ENCODE assay signal across 10 cellular contexts in the genomic region with DNA sequence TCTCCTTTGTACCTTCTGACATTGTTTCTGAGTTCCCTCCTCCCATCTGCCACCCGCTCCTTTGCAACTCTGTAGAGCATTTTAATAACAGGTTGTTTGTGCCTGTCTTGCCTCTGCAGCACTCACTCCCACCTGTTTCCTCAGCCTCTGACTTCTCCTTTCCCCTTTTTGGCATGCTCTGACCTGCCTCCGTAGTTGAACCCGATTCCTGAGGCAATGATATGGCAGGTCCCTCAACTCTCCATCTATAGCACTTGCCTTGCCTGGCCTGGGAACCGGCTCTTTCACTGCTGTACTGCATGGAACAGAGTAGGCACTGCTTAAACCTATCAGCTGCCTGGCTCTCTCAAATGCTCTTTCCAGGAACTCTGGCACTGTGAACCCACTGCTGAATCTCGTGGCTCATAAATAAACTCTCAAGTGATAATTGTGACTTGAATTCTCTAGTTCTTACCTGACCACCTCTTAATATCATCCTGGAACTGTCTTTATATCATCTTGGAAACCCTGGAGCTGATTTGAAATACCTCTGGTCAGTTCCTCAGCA. TPM values are rescaled to one million over a fixed set of nuclear protein-coding genes. Genes with fewer than 3 reads are reported as not detected.
DNase-seq lines count a peak whose midpoint lies in the region; ATAC-seq and TF ChIP-seq lines count a peak whose summit lies in the region.
"Had no signal": no experiment of that assay in that cellular context is flagged by ENCODE, and none has a peak within 500 bp of the region (broad histone marks: within the 10 kb centered on the region; RNA-seq: fewer than 3 reads in every experiment).

No MANE protein-coding gene starts in this region.

- intact Hi-C loops in psoas muscle (cut with DNase I): loop anchor here in 1 of 2 donors (2.0 kb wide), 1 partner anchor 49 kb away; no protein-coding TSS in a partner anchor

- in situ Hi-C loops in GM13977 (cut with MboI; ENCODE audit: low pct_unique_long_range_greater_than_20kb, low sequenced_read_pairs, unreplicated experiment): no loop called here

- POLR2A ChIA-PET in activated CD4-positive, alpha-beta T cell treated with anti-CD3 and anti-CD28 coated beads, Interleukin-2, amount 10 ng/mL, durations not matched to agents 7 days and 5 days (lab: Charles Lee): no interaction called here

- H3K36me3 ChIP-seq in Karpas-422 (ENCODE audit: insufficient read depth, low read length): no peaks in the 10 kb centered on the region
- H3K36me3 ChIP-seq in psoas muscle (ENCODE audit: insufficient read depth in 1 of 2, low read depth in 1 of 2): no peaks in the 10 kb centered on the region
- H3K36me3 ChIP-seq: pancreas had no signal

- peak overlapping the region; percentile 62 for H3K4me3 Mint-ChIP-seq in activated CD4-positive, alpha-beta T cell treated with anti-CD3 and anti-CD28 coated beads, Interleukin-2, amount 10 ng/mL, durations not matched to agents 7 days and 5 days
- H3K4me3 Mint-ChIP-seq in activated T-helper 17 cell treated with anti-CD3 and anti-CD28 coated beads, Interleukin-2, amount 50 U/mL, for 72 hours: peak overlapping the region; percentile 61
- H3K4me3 Mint-ChIP-seq in endothelial cell (ENCODE audit: unreplicated experiment): no peak overlapping the region
- H3K4me3 Mint-ChIP-seq: brain had no signal

- H3K27me3 ChIP-seq in Karpas-422 (ENCODE audit: low read length) (no peaks in the 10 kb centered on the region), psoas muscle (ENCODE audit: insufficient read depth in 3 of 3, low read length in 2 of 3) (no peaks in the 10 kb centered on the region)
- H3K27me3 ChIP-seq: pancreas had no signal

- H4K20me1 ChIP-seq in Karpas-422 (ENCODE audit: insufficient read depth, low read depth, low read length): no peaks in the 10 kb centered on the region; the same call in 1 of the 2 replicates

- no peak overlapping the region for H3K4me3 ChIP-seq in Karpas-422 (ENCODE audit: low read length)
- peak overlapping the region; percentile 58 for H3K4me3 ChIP-seq in psoas muscle
- H3K4me3 ChIP-seq: pancreas had no signal

- no peaks in the 10 kb centered on the region for H3K36me3 Mint-ChIP-seq in activated CD4-positive, alpha-beta T cell treated with anti-CD3 and anti-CD28 coated beads, Interleukin-2, amount 10 ng/mL, durations not matched to agents 7 days and 5 days (ENCODE audit: low read depth)
- no peaks in the 10 kb centered on the region for H3K36me3 Mint-ChIP-seq in activated T-helper 17 cell treated with anti-CD3 and anti-CD28 coated beads, Interleukin-2, amount 50 U/mL, for 72 hours (ENCODE audit: low read depth)
- no peaks in the 10 kb centered on the region for H3K36me3 Mint-ChIP-seq in endothelial cell (ENCODE audit: low read depth, unreplicated experiment)

- H3K4me2 ChIP-seq in Karpas-422 (ENCODE audit: low read depth, low read length, poor library complexity, severe bottlenecking): peak overlapping the region; percentile 61

- ATAC-seq in activated T-helper 17 cell treated with anti-CD3 and anti-CD28 coated beads, Interleukin-2, amount 50 U/mL, for 72 hours (replicated peaks): no peak
- ATAC-seq in psoas muscle: peak in 2 of 4 donors; percentile 15 to 21

- TF ChIP-seq CTCF in psoas muscle (IDR thresholded peaks at IDR 0.05) (no peak), GM13977 (IDR thresholded peaks at IDR 0.05; ENCODE audit: extremely low read depth, insufficient read depth, missing control alignments) (no peak), endothelial cell (IDR thresholded peaks at IDR 0.05; ENCODE audit: unreplicated experiment) (no peak)

- 26 to 35% (median 32%) methylated on average over 5 of the region's 5 CpGs for WGBS in psoas muscle, 3 donors

- no peaks in the 10 kb centered on the region for H3K79me2 ChIP-seq in Karpas-422 (ENCODE audit: low read length)

- CTCF ChIA-PET in activated CD4-positive, alpha-beta T cell treated with anti-CD3 and anti-CD28 coated beads, Interleukin-2, amount 10 ng/mL, durations not matched to agents 7 days and 5 days (lab: Charles Lee): interaction anchor here (1.2 to 1.6 kb wide), 3 partner anchors 14 to 24 kb away, joined by 3 to 4 read pairs (median 3); no protein-coding TSS in a partner anchor

- H3K27ac ChIP-seq in Karpas-422 (ENCODE audit: low read length): no peak overlapping the region
- H3K27ac ChIP-seq in psoas muscle: peak overlapping the region; percentile 88

- H3K9me2 ChIP-seq in Karpas-422 (replicated peaks; ENCODE audit: insufficient read depth, low read length): no peaks in the 10 kb centered on the region

- no peaks in the 10 kb centered on the region for H3K9me3 Mint-ChIP-seq in activated CD4-positive, alpha-beta T cell treated with anti-CD3 and anti-CD28 coated beads, Interleukin-2, amount 10 ng/mL, durations not matched to agents 7 days and 5 days
- H3K9me3 Mint-ChIP-seq in activated T-helper 17 cell treated with anti-CD3 and anti-CD28 coated beads, Interleukin-2, amount 50 U/mL, for 72 hours: no peaks in the 10 kb centered on the region
- H3K9me3 Mint-ChIP-seq in endothelial cell (ENCODE audit: unreplicated experiment): no peaks in the 10 kb centered on the region
- H3K9me3 Mint-ChIP-seq: brain had no signal

- no peaks in the 10 kb centered on the region for H3K27me3 Mint-ChIP-seq in activated CD4-positive, alpha-beta T cell treated with anti-CD3 and anti-CD28 coated beads, Interleukin-2, amount 10 ng/mL, durations not matched to agents 7 days and 5 days
- H3K27me3 Mint-ChIP-seq in activated T-helper 17 cell treated with anti-CD3 and anti-CD28 coated beads, Interleukin-2, amount 50 U/mL, for 72 hours: no peaks in the 10 kb centered on the region
- peaks cover 5% of the 10 kb centered on the region for H3K27me3 Mint-ChIP-seq in endothelial cell (ENCODE audit: unreplicated experiment)
- H3K27me3 Mint-ChIP-seq: brain had no signal

- H3K9me3 ChIP-seq in Karpas-422 (ENCODE audit: low read length): no peaks in the 10 kb centered on the region
- no peaks in the 10 kb centered on the region for H3K9me3 ChIP-seq in psoas muscle
- H3K9me3 ChIP-seq: pancreas had no signal

- peak overlapping the region; percentile 89 for H3K27ac Mint-ChIP-seq in activated CD4-positive, alpha-beta T cell treated with anti-CD3 and anti-CD28 coated beads, Interleukin-2, amount 10 ng/mL, durations not matched to agents 7 days and 5 days
- peak overlapping the region; percentile 32 for H3K27ac Mint-ChIP-seq in activated T-helper 17 cell treated with anti-CD3 and anti-CD28 coated beads, Interleukin-2, amount 50 U/mL, for 72 hours
- no peak overlapping the region for H3K27ac Mint-ChIP-seq in endothelial cell (ENCODE audit: unreplicated experiment)

- H3K4me1 Mint-ChIP-seq in activated CD4-positive, alpha-beta T cell treated with anti-CD3 and anti-CD28 coated beads, Interleukin-2, amount 10 ng/mL, durations not matched to agents 7 days and 5 days: peaks cover 55% of the 10 kb centered on the region
- H3K4me1 Mint-ChIP-seq in activated T-helper 17 cell treated with anti-CD3 and anti-CD28 coated beads, Interleukin-2, amount 50 U/mL, for 72 hours: peaks cover 22% of the 10 kb centered on the region
- H3K4me1 Mint-ChIP-seq in endothelial cell (ENCODE audit: unreplicated experiment): peaks cover 45% of the 10 kb centered on the region

- H3K4me1 ChIP-seq in Karpas-422 (ENCODE audit: low read length): peaks cover 40% of the 10 kb centered on the region
- H3K4me1 ChIP-seq in psoas muscle: peaks cover 56% of the 10 kb centered on the region

- no peak overlapping the region for H3K9ac ChIP-seq in Karpas-422 (ENCODE audit: low read length)

- no peak for DNase-seq in activated CD4-positive, alpha-beta T cell treated with anti-CD3 and anti-CD28 coated beads, Interleukin-2, amount 10 ng/mL, durations not matched to agents 7 days and 5 days
- DNase-seq in activated CD4-positive, alpha-beta T cell treated with anti-CD3 and anti-CD28 coated beads, Interleukin-2, amount 50 U/mL, for 1 hour: no peak
- DNase-seq in Karpas-422 (no peak), psoas muscle (no peak), GM13977 (ENCODE audit: low spot score) (no peak), endothelial cell (ENCODE audit: low spot score) (no peak), NCI-H1092 (lab: John Stamatoyannopoulos, UW) (no peak)
- DNase-seq: pancreas had no signal

- H2AFZ ChIP-seq in Karpas-422 (ENCODE audit: low read length): no peak overlapping the region

RNA-seq across cellular contexts. Expression of gene UTRN, which starts 50.3 kb away (rescaled TPM):
- total RNA-seq in activated CD4-positive, alpha-beta T cell treated with anti-CD3 and anti-CD28 coated beads, Interleukin-2, amount 10 ng/mL, durations not matched to agents 7 days and 5 days: 100 to 1,000 TPM; 134 to 143 TPM
- total RNA-seq in Karpas-422 (2014; rRNA removed; shearing (Covaris generic); ENCODE audit: low replicate concordance): 9.2 and 10.7 TPM in 2 replicates
- 10 to 100 TPM; 51.2 to 55.1 TPM for total RNA-seq in activated T-helper 17 cell treated with anti-CD3 and anti-CD28 coated beads, Interleukin-2, amount 50 U/mL, for 72 hours
- 10 to 100 TPM; 29.1 to 64.9 (median 43.7) TPM for total RNA-seq in psoas muscle
- 10 to 100 TPM in 1 of 3 donors, 1 to 10 TPM in 2; 6.0 to 10.8 (median 8.6) TPM for polyA plus RNA-seq in psoas muscle
- 164 TPM for total RNA-seq in endothelial cell (ENCODE audit: unreplicated experiment)
